Comparison of ENCODE assay signal across 11 cellular contexts in the genomic region with DNA sequence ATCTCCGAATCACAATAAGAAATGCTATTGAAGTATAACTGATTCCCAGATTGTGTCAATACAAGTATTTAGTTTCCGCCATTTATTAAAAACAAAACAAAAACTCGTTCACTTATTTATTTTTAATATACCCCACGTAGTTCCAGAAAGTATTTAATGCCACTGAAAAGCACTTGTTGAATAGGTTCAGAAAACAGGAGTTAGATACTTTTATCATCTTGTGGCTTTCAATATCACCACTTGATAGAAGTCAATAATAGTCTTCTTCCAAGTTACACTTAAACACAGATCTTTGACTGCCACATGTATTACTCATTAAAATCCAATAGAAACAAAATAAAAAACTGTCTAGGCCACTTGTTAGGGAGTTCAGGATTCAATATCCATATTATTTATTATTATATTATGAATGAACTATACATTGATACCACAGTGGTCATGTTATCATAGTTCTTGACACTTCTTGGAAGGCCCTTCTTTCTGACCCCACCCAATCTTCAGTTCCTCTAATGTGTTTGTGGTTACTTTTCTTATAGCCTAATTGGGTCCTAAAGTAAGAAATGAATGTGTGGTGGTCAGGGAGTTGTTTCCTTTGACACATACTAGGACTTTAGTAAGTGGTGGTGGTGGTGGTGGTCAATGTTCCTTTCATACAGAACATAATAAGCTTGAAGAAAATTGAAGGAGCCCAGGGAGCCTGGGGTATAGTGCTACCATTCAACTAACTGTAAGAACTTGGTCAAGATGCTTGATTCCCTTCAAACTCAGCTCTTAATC.
DNase-seq lines count a peak whose midpoint lies in the region; ATAC-seq and TF ChIP-seq lines count a peak whose summit lies in the region.
"Had no signal": no experiment of that assay in that cellular context is flagged by ENCODE, and none has a peak within 500 bp of the region (broad histone marks: within the 10 kb centered on the region; RNA-seq: fewer than 3 reads in every experiment).

No MANE protein-coding gene starts in this region.

- peaks cover 16% of the 10 kb centered on the region for H3K4me1 Mint-ChIP-seq in activated naive CD8-positive, alpha-beta T cell treated with anti-CD3 and anti-CD28 coated beads, Interleukin-2, amount 10 ng/mL, durations not matched to agents 7 days and 5 days
- H3K4me1 Mint-ChIP-seq in activated naive CD8-positive, alpha-beta T cell treated with anti-CD3 and anti-CD28 coated beads for 36 hours: peaks cover 37% of the 10 kb centered on the region
- H3K4me1 Mint-ChIP-seq in activated T-helper 2 cell treated with anti-CD3 and anti-CD28 coated beads, Interferon-gamma antibody, Interleukin-2, Interleukin-4, amounts not matched to agents 10 μg/mL and 5 μg/mL and 100 μg/mL, durations not matched to agents 14 hours and 24 hours and 36 hours (ENCODE audit: low read depth): peaks cover 65% of the 10 kb centered on the region
- H3K4me1 Mint-ChIP-seq in activated CD4-positive, alpha-beta T cell treated with anti-CD3 and anti-CD28 coated beads, Interleukin-2, amount 10 ng/mL, durations not matched to agents 24 days and 14 days: peaks cover 20% of the 10 kb centered on the region

- no peak overlapping the region for H3K27ac Mint-ChIP-seq in activated naive CD8-positive, alpha-beta T cell treated with anti-CD3 and anti-CD28 coated beads, Interleukin-2, amount 10 ng/mL, durations not matched to agents 7 days and 5 days
- H3K27ac Mint-ChIP-seq in activated naive CD8-positive, alpha-beta T cell treated with anti-CD3 and anti-CD28 coated beads for 36 hours: no peak overlapping the region
- H3K27ac Mint-ChIP-seq in activated T-helper 2 cell treated with anti-CD3 and anti-CD28 coated beads, Interferon-gamma antibody, Interleukin-2, Interleukin-4, amounts not matched to agents 10 μg/mL and 5 μg/mL and 100 μg/mL, durations not matched to agents 14 hours and 24 hours and 36 hours: no peak overlapping the region
- H3K27ac Mint-ChIP-seq in activated CD4-positive, alpha-beta T cell treated with anti-CD3 and anti-CD28 coated beads, Interleukin-2, amount 10 ng/mL, durations not matched to agents 24 days and 14 days: no peak overlapping the region

- H3K27ac ChIP-seq in upper lobe of right lung: no peak overlapping the region

- no peak for TF ChIP-seq CTCF in upper lobe of right lung (IDR thresholded peaks at IDR 0.05)

- intact Hi-C loops in upper lobe of right lung (cut with DNase I): no loop called here
- intact Hi-C loops in activated T-helper 2 cell treated with anti-CD3 and anti-CD28 coated beads, Interferon-gamma antibody, Interleukin-2, Interleukin-4, amounts not matched to agents 10 μg/mL and 5 μg/mL and 100 μg/mL, durations not matched to agents 14 hours and 24 hours and 36 hours (cut with micrococcal nuclease): no loop called here
- intact Hi-C loops in activated CD4-positive, alpha-beta T cell treated with anti-CD3 and anti-CD28 coated beads, Interleukin-2, amount 10 ng/mL, durations not matched to agents 24 days and 14 days (cut with micrococcal nuclease): no loop called here

- H3K36me3 Mint-ChIP-seq in activated naive CD8-positive, alpha-beta T cell treated with anti-CD3 and anti-CD28 coated beads, Interleukin-2, amount 10 ng/mL, durations not matched to agents 7 days and 5 days: peaks cover 25% of the 10 kb centered on the region
- peaks cover 14% of the 10 kb centered on the region for H3K36me3 Mint-ChIP-seq in activated naive CD8-positive, alpha-beta T cell treated with anti-CD3 and anti-CD28 coated beads for 36 hours
- H3K36me3 Mint-ChIP-seq in activated T-helper 2 cell treated with anti-CD3 and anti-CD28 coated beads, Interferon-gamma antibody, Interleukin-2, Interleukin-4, amounts not matched to agents 10 μg/mL and 5 μg/mL and 100 μg/mL, durations not matched to agents 14 hours and 24 hours and 36 hours (ENCODE audit: low read depth): peaks cover 66% of the 10 kb centered on the region
- H3K36me3 Mint-ChIP-seq in activated CD4-positive, alpha-beta T cell treated with anti-CD3 and anti-CD28 coated beads, Interleukin-2, amount 10 ng/mL, durations not matched to agents 24 days and 14 days (ENCODE audit: low read depth): peaks cover 25% of the 10 kb centered on the region

- H3K4me3 ChIP-seq in upper lobe of right lung: no peak overlapping the region

- no peaks in the 10 kb centered on the region for H3K27me3 Mint-ChIP-seq in activated naive CD8-positive, alpha-beta T cell treated with anti-CD3 and anti-CD28 coated beads, Interleukin-2, amount 10 ng/mL, durations not matched to agents 7 days and 5 days
- no peaks in the 10 kb centered on the region for H3K27me3 Mint-ChIP-seq in activated naive CD8-positive, alpha-beta T cell treated with anti-CD3 and anti-CD28 coated beads for 36 hours
- H3K27me3 Mint-ChIP-seq in activated T-helper 2 cell treated with anti-CD3 and anti-CD28 coated beads, Interferon-gamma antibody, Interleukin-2, Interleukin-4, amounts not matched to agents 10 μg/mL and 5 μg/mL and 100 μg/mL, durations not matched to agents 14 hours and 24 hours and 36 hours (ENCODE audit: low read depth): no peaks in the 10 kb centered on the region
- H3K27me3 Mint-ChIP-seq in activated CD4-positive, alpha-beta T cell treated with anti-CD3 and anti-CD28 coated beads, Interleukin-2, amount 10 ng/mL, durations not matched to agents 24 days and 14 days: no peaks in the 10 kb centered on the region

- H3K27me3 ChIP-seq in upper lobe of right lung: no peaks in the 10 kb centered on the region

- no peaks in the 10 kb centered on the region for H3K9me3 ChIP-seq in upper lobe of right lung

- H3K4me3 Mint-ChIP-seq in activated naive CD8-positive, alpha-beta T cell treated with anti-CD3 and anti-CD28 coated beads, Interleukin-2, amount 10 ng/mL, durations not matched to agents 7 days and 5 days: no peak overlapping the region
- no peak overlapping the region for H3K4me3 Mint-ChIP-seq in activated naive CD8-positive, alpha-beta T cell treated with anti-CD3 and anti-CD28 coated beads for 36 hours
- no peak overlapping the region for H3K4me3 Mint-ChIP-seq in activated T-helper 2 cell treated with anti-CD3 and anti-CD28 coated beads, Interferon-gamma antibody, Interleukin-2, Interleukin-4, amounts not matched to agents 10 μg/mL and 5 μg/mL and 100 μg/mL, durations not matched to agents 14 hours and 24 hours and 36 hours (ENCODE audit: low read depth)
- H3K4me3 Mint-ChIP-seq in activated CD4-positive, alpha-beta T cell treated with anti-CD3 and anti-CD28 coated beads, Interleukin-2, amount 10 ng/mL, durations not matched to agents 24 days and 14 days: no peak overlapping the region

- no peak for DNase-seq in activated naive CD8-positive, alpha-beta T cell treated with anti-CD3 and anti-CD28 coated beads, Interleukin-2, amount 10 ng/mL, durations not matched to agents 7 days and 5 days
- DNase-seq in activated naive CD8-positive, alpha-beta T cell treated with anti-CD3 and anti-CD28 coated beads for 36 hours: no peak
- DNase-seq in upper lobe of right lung (no peak), activated gamma-delta T cell treated with Interleukin-2 at 50 U/mL for 16 hours (no peak)
- no peak for DNase-seq in activated T-helper 2 cell treated with anti-CD3 and anti-CD28 coated beads, Interferon-gamma antibody, Interleukin-2, Interleukin-4, amounts not matched to agents 10 μg/mL and 5 μg/mL and 100 μg/mL, durations not matched to agents 14 hours and 24 hours and 36 hours (ENCODE audit: low spot score)
- no peak for DNase-seq in activated CD4-positive, alpha-beta T cell treated with anti-CD3 and anti-CD28 coated beads, Interleukin-2, amount 10 ng/mL, durations not matched to agents 24 days and 14 days
- DNase-seq: islet precursor cell, NCI-H524, posterior cingulate gyrus had no signal

- peaks cover 6% of the 10 kb centered on the region for H3K9me3 Mint-ChIP-seq in activated naive CD8-positive, alpha-beta T cell treated with anti-CD3 and anti-CD28 coated beads, Interleukin-2, amount 10 ng/mL, durations not matched to agents 7 days and 5 days
- peaks cover 4% of the 10 kb centered on the region for H3K9me3 Mint-ChIP-seq in activated naive CD8-positive, alpha-beta T cell treated with anti-CD3 and anti-CD28 coated beads for 36 hours
- peaks cover 12% of the 10 kb centered on the region for H3K9me3 Mint-ChIP-seq in activated T-helper 2 cell treated with anti-CD3 and anti-CD28 coated beads, Interferon-gamma antibody, Interleukin-2, Interleukin-4, amounts not matched to agents 10 μg/mL and 5 μg/mL and 100 μg/mL, durations not matched to agents 14 hours and 24 hours and 36 hours
- peaks cover 22% of the 10 kb centered on the region for H3K9me3 Mint-ChIP-seq in activated CD4-positive, alpha-beta T cell treated with anti-CD3 and anti-CD28 coated beads, Interleukin-2, amount 10 ng/mL, durations not matched to agents 24 days and 14 days

- ATAC-seq in activated naive CD8-positive, alpha-beta T cell treated with anti-CD3 and anti-CD28 coated beads, Interleukin-2, amount 10 ng/mL, durations not matched to agents 7 days and 5 days (ENCODE audit: low read depth): peak; percentile 30
- ATAC-seq in HG02759 (IDR thresholded peaks at IDR 0.05; ENCODE audit: unreplicated experiment) (peak; percentile 98), HG03558 (IDR thresholded peaks at IDR 0.05; ENCODE audit: extremely low read depth, unreplicated experiment) (peak; percentile 95), upper lobe of right lung (peak; percentile 54)

- POLR2A ChIA-PET in activated naive CD8-positive, alpha-beta T cell treated with anti-CD3 and anti-CD28 coated beads, Interleukin-2, amount 10 ng/mL, durations not matched to agents 7 days and 5 days (lab: Charles Lee): no interaction called here

- H3K36me3 ChIP-seq in upper lobe of right lung: no peaks in the 10 kb centered on the region

- no peaks in the 10 kb centered on the region for H3K4me1 ChIP-seq in upper lobe of right lung

Comparison
In these comparisons a context has a peak if more than half of its experiments do, and no peak if none do; other contexts are left out.
1. ATAC-seq: peak in every context shown above with its lines; median percentile 98 in HG02759; 95 in HG03558; 54 in upper lobe of right lung; 30 in activated naive CD8-positive, alpha-beta T cell treated with anti-CD3 and anti-CD28 coated beads, Interleukin-2, amount 10 ng/mL, durations not matched to agents 7 days and 5 days.